Comparison of ENCODE assay signal across 21 cellular contexts in genomic region chr10:68829952-68830351, GRCh38.
"Had no signal": no experiment of that assay in that cellular context is flagged by ENCODE, and none has a peak within 500 bp of the region (broad histone marks: within the 10 kb centered on the region; RNA-seq: fewer than 3 reads in every experiment).

No MANE protein-coding gene starts in this region.

- H3K4me1 ChIP-seq: foreskin keratinocyte had no signal

- H3K9me3 ChIP-seq: left ventricle myocardium inferior, lower lobe of right lung, ovary, suprapubic skin, thyroid gland, upper lobe of left lung, uterus had no signal

- DNase-seq: effector CD4-positive, alpha-beta T cell; endodermal cell; erythroblast; foreskin keratinocyte; immature natural killer cell; left ventricle myocardium inferior; lower lobe of right lung; ovary; right cardiac atrium; small intestine; stimulated activated CD4-positive, alpha-beta T cell treated with anti-CD3 and anti-CD28 coated beads, Interleukin-2, amount 100 ng/mL, for 48 hours; stimulated activated CD8-positive, alpha-beta memory T cell treated with anti-CD3 and anti-CD28 coated beads, Interleukin-4, amount 100 ng/mL, for 48 hours; stimulated activated naive CD8-positive, alpha-beta T cell treated with anti-CD3 and anti-CD28 coated beads, Interleukin-15, Interleukin-2, amounts not matched to agents 100 U/mL and 50 U/mL, for 24 hours; thyroid gland; upper lobe of left lung; uterus had no signal

- H3K9me3 Mint-ChIP-seq: endodermal cell; immature natural killer cell; memory B cell; mesothelial cell of epicardium; stimulated activated effector memory CD8-positive, alpha-beta T cell treated with anti-CD3 and anti-CD28 coated beads, Interleukin-12 subunit alpha, Interleukin-12 subunit beta, amount 100 ng/mL, for 72 hours had no signal

- H3K27me3 ChIP-seq: ovary, thyroid gland, uterus had no signal

- H3K4me3 Mint-ChIP-seq: endodermal cell, memory B cell, mesothelial cell of epicardium had no signal

- H3K4me3 ChIP-seq: coronary artery, left ventricle myocardium inferior, lower lobe of right lung, ovary, suprapubic skin, thyroid gland, upper lobe of left lung, uterus had no signal

- H3K36me3 Mint-ChIP-seq: immature natural killer cell; memory B cell; mesothelial cell of epicardium; stimulated activated effector memory CD8-positive, alpha-beta T cell treated with anti-CD3 and anti-CD28 coated beads, Interleukin-12 subunit alpha, Interleukin-12 subunit beta, amount 100 ng/mL, for 72 hours had no signal

- H3K4me1 Mint-ChIP-seq: endodermal cell, memory B cell, mesothelial cell of epicardium had no signal

- H3K27ac Mint-ChIP-seq: endodermal cell; immature natural killer cell; memory B cell; mesothelial cell of epicardium; stimulated activated effector memory CD8-positive, alpha-beta T cell treated with anti-CD3 and anti-CD28 coated beads, Interleukin-12 subunit alpha, Interleukin-12 subunit beta, amount 100 ng/mL, for 72 hours had no signal

- H3K36me3 ChIP-seq: left ventricle myocardium inferior, lower lobe of right lung, ovary, suprapubic skin, thyroid gland, upper lobe of left lung, uterus had no signal
